In genomic region chr7:22443370-22444180, GRCh38 we compare ENCODE assay signal across 1 cellular context.
TF ChIP-seq lines count a peak whose summit lies in the region.

No MANE protein-coding gene starts in this region.

TF ChIP-seq in K562, 482 proteins besides CTCF, POLR2A, EP300 and RAD21 (continued from another document and continues in another):
- TF ChIP-seq, protein P1, sequence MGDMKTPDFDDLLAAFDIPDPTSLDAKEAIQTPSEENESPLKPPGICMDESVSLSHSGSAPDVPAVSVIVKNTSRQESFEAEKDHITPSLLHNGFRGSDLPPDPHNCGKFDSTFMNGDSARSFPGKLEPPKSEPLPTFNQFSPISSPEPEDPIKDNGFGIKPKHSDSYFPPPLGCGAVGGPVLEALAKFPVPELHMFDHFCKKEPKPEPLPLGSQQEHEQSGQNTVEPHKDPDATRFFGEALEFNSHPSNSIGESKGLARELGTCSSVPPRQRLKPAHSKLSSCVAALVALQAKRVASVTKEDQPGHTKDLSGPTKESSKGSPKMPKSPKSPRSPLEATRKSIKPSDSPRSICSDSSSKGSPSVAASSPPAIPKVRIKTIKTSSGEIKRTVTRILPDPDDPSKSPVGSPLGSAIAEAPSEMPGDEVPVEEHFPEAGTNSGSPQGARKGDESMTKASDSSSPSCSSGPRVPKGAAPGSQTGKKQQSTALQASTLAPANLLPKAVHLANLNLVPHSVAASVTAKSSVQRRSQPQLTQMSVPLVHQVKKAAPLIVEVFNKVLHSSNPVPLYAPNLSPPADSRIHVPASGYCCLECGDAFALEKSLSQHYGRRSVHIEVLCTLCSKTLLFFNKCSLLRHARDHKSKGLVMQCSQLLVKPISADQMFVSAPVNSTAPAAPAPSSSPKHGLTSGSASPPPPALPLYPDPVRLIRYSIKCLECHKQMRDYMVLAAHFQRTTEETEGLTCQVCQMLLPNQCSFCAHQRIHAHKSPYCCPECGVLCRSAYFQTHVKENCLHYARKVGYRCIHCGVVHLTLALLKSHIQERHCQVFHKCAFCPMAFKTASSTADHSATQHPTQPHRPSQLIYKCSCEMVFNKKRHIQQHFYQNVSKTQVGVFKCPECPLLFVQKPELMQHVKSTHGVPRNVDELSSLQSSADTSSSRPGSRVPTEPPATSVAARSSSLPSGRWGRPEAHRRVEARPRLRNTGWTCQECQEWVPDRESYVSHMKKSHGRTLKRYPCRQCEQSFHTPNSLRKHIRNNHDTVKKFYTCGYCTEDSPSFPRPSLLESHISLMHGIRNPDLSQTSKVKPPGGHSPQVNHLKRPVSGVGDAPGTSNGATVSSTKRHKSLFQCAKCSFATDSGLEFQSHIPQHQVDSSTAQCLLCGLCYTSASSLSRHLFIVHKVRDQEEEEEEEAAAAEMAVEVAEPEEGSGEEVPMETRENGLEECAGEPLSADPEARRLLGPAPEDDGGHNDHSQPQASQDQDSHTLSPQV (IDR thresholded peaks at IDR 0.05), result peak; percentile 87
- no peak for TF ChIP-seq CBX5 (IDR thresholded peaks at IDR 0.05; ENCODE audit: borderline replicate concordance, low read depth)
- peak; percentile 23; the same call in 1 of the 2 replicates for TF ChIP-seq HDAC2 (IDR thresholded peaks at IDR 0.05)
- no peak for TF ChIP-seq CREB1 (IDR thresholded peaks at IDR 0.05)
- no peak for TF ChIP-seq CREB1 (CRISPR knock-in tag; IDR thresholded peaks at IDR 0.05)
- TF ChIP-seq GABPA (tag; conservative IDR thresholded peaks at IDR 0.05; ENCODE audit: low read depth), result peak; percentile 67
- TF ChIP-seq ZNF175 (CRISPR knock-in tag; IDR thresholded peaks at IDR 0.05; ENCODE audit: low read depth), result peak; percentile 62; the same call in 1 of the 2 replicates
- no peak for TF ChIP-seq ZNF121 (CRISPR knock-in tag; conservative IDR thresholded peaks at IDR 0.05)
- TF ChIP-seq, protein P2, sequence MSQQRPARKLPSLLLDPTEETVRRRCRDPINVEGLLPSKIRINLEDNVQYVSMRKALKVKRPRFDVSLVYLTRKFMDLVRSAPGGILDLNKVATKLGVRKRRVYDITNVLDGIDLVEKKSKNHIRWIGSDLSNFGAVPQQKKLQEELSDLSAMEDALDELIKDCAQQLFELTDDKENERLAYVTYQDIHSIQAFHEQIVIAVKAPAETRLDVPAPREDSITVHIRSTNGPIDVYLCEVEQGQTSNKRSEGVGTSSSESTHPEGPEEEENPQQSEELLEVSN (IDR thresholded peaks at IDR 0.05; ENCODE audit: borderline replicate concordance in 1 of 2, extremely low read depth in 1 of 2, insufficient read depth in 1 of 2, insufficient read length in 1 of 2, low read depth in 1 of 2, low read length in 1 of 2, poor library complexity in 1 of 2, severe bottlenecking in 1 of 2), result peak; percentile 17 to 63
- 0 out of 2 replicates have a peak, but pooled peaks have one; percentile 35 for TF ChIP-seq ZKSCAN8 (CRISPR knock-in tag; IDR thresholded peaks at IDR 0.05)
- TF ChIP-seq ZNF311 (CRISPR knock-in tag; IDR thresholded peaks at IDR 0.05), result peak; percentile 21; the same call in 1 of the 2 replicates
- peak; percentile 56 for TF ChIP-seq CBFA2T3 (IDR thresholded peaks at IDR 0.05)
- no peak for TF ChIP-seq MBD1 (CRISPR knock-in tag; IDR thresholded peaks at IDR 0.05)
- TF ChIP-seq BHLHE40 (IDR thresholded peaks at IDR 0.05; ENCODE audit: low read length), result peak; percentile 85
- no peak for TF ChIP-seq ID3 (CRISPR knock-in tag; IDR thresholded peaks at IDR 0.05)
- TF ChIP-seq ID3 (tag; IDR thresholded peaks at IDR 0.05), result peak; percentile 84; the same call in 1 of the 2 replicates
- peak in 1 of 2 experiments; percentile 75; a peak in 1 of 4 replicates for TF ChIP-seq MLLT1 (IDR thresholded peaks at IDR 0.05)
- peak; percentile 92 for TF ChIP-seq L3MBTL2 (IDR thresholded peaks at IDR 0.05)
- peak; percentile 61 for TF ChIP-seq ETV1 (tag; conservative IDR thresholded peaks at IDR 0.05; ENCODE audit: low read depth)
- no peak for TF ChIP-seq ZBTB8A (IDR thresholded peaks at IDR 0.05; ENCODE audit: partially characterized antibody)
- TF ChIP-seq, protein P3, sequence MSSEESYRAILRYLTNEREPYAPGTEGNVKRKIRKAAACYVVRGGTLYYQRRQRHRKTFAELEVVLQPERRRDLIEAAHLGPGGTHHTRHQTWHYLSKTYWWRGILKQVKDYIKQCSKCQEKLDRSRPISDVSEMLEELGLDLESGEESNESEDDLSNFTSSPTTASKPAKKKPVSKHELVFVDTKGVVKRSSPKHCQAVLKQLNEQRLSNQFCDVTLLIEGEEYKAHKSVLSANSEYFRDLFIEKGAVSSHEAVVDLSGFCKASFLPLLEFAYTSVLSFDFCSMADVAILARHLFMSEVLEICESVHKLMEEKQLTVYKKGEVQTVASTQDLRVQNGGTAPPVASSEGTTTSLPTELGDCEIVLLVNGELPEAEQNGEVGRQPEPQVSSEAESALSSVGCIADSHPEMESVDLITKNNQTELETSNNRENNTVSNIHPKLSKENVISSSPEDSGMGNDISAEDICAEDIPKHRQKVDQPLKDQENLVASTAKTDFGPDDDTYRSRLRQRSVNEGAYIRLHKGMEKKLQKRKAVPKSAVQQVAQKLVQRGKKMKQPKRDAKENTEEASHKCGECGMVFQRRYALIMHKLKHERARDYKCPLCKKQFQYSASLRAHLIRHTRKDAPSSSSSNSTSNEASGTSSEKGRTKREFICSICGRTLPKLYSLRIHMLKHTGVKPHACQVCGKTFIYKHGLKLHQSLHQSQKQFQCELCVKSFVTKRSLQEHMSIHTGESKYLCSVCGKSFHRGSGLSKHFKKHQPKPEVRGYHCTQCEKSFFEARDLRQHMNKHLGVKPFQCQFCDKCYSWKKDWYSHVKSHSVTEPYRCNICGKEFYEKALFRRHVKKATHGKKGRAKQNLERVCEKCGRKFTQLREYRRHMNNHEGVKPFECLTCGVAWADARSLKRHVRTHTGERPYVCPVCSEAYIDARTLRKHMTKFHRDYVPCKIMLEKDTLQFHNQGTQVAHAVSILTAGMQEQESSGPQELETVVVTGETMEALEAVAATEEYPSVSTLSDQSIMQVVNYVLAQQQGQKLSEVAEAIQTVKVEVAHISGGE (CRISPR knock-in tag; IDR thresholded peaks at IDR 0.05), result no peak
- TF ChIP-seq FOXK2 (conservative IDR thresholded peaks at IDR 0.05 in 1 of 2, IDR thresholded peaks at IDR 0.05 in 1 of 2; ENCODE audit: low read depth in 2 of 2), result 0 out of 4 replicates have a peak, but pooled peaks have one; percentile 26 to 37
- TF ChIP-seq, protein P4, sequence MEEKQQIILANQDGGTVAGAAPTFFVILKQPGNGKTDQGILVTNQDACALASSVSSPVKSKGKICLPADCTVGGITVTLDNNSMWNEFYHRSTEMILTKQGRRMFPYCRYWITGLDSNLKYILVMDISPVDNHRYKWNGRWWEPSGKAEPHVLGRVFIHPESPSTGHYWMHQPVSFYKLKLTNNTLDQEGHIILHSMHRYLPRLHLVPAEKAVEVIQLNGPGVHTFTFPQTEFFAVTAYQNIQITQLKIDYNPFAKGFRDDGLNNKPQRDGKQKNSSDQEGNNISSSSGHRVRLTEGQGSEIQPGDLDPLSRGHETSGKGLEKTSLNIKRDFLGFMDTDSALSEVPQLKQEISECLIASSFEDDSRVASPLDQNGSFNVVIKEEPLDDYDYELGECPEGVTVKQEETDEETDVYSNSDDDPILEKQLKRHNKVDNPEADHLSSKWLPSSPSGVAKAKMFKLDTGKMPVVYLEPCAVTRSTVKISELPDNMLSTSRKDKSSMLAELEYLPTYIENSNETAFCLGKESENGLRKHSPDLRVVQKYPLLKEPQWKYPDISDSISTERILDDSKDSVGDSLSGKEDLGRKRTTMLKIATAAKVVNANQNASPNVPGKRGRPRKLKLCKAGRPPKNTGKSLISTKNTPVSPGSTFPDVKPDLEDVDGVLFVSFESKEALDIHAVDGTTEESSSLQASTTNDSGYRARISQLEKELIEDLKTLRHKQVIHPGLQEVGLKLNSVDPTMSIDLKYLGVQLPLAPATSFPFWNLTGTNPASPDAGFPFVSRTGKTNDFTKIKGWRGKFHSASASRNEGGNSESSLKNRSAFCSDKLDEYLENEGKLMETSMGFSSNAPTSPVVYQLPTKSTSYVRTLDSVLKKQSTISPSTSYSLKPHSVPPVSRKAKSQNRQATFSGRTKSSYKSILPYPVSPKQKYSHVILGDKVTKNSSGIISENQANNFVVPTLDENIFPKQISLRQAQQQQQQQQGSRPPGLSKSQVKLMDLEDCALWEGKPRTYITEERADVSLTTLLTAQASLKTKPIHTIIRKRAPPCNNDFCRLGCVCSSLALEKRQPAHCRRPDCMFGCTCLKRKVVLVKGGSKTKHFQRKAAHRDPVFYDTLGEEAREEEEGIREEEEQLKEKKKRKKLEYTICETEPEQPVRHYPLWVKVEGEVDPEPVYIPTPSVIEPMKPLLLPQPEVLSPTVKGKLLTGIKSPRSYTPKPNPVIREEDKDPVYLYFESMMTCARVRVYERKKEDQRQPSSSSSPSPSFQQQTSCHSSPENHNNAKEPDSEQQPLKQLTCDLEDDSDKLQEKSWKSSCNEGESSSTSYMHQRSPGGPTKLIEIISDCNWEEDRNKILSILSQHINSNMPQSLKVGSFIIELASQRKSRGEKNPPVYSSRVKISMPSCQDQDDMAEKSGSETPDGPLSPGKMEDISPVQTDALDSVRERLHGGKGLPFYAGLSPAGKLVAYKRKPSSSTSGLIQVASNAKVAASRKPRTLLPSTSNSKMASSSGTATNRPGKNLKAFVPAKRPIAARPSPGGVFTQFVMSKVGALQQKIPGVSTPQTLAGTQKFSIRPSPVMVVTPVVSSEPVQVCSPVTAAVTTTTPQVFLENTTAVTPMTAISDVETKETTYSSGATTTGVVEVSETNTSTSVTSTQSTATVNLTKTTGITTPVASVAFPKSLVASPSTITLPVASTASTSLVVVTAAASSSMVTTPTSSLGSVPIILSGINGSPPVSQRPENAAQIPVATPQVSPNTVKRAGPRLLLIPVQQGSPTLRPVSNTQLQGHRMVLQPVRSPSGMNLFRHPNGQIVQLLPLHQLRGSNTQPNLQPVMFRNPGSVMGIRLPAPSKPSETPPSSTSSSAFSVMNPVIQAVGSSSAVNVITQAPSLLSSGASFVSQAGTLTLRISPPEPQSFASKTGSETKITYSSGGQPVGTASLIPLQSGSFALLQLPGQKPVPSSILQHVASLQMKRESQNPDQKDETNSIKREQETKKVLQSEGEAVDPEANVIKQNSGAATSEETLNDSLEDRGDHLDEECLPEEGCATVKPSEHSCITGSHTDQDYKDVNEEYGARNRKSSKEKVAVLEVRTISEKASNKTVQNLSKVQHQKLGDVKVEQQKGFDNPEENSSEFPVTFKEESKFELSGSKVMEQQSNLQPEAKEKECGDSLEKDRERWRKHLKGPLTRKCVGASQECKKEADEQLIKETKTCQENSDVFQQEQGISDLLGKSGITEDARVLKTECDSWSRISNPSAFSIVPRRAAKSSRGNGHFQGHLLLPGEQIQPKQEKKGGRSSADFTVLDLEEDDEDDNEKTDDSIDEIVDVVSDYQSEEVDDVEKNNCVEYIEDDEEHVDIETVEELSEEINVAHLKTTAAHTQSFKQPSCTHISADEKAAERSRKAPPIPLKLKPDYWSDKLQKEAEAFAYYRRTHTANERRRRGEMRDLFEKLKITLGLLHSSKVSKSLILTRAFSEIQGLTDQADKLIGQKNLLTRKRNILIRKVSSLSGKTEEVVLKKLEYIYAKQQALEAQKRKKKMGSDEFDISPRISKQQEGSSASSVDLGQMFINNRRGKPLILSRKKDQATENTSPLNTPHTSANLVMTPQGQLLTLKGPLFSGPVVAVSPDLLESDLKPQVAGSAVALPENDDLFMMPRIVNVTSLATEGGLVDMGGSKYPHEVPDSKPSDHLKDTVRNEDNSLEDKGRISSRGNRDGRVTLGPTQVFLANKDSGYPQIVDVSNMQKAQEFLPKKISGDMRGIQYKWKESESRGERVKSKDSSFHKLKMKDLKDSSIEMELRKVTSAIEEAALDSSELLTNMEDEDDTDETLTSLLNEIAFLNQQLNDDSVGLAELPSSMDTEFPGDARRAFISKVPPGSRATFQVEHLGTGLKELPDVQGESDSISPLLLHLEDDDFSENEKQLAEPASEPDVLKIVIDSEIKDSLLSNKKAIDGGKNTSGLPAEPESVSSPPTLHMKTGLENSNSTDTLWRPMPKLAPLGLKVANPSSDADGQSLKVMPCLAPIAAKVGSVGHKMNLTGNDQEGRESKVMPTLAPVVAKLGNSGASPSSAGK (IDR thresholded peaks at IDR 0.05), result peak; percentile 84
- TF ChIP-seq NR2C2 (CRISPR knock-in tag; IDR thresholded peaks at IDR 0.05), result no peak
- TF ChIP-seq NR2C2 (tag; IDR thresholded peaks at IDR 0.05), result no peak; the same call in 1 of the 2 replicates
- no peak for TF ChIP-seq ESRRB (CRISPR knock-in tag; IDR thresholded peaks at IDR 0.05; ENCODE audit: borderline replicate concordance)
- no peak for TF ChIP-seq CAMTA2 (CRISPR knock-in tag; conservative IDR thresholded peaks at IDR 0.05)
- TF ChIP-seq JUND (IDR thresholded peaks at IDR 0.05; ENCODE audit: borderline replicate concordance, low read depth, low read length), result peak; percentile 32; the same call in 1 of the 2 replicates
- peak; percentile 58; the same call in 1 of the 3 replicates for TF ChIP-seq JUND (tag; IDR thresholded peaks at IDR 0.05; ENCODE audit: borderline replicate concordance, low read depth, low read length)
- TF ChIP-seq NRF1 (conservative IDR thresholded peaks at IDR 0.05 in 1 of 2, IDR thresholded peaks at IDR 0.05 in 1 of 2), result peak in 1 of 2 experiments; percentile 13; a peak in 1 of 4 replicates
- no peak for TF ChIP-seq ZNF695 (CRISPR knock-in tag; IDR thresholded peaks at IDR 0.05)
- TF ChIP-seq STAT5A (IDR thresholded peaks at IDR 0.05; ENCODE audit: borderline replicate concordance, low read length), result peak; percentile 23; the same call in 1 of the 2 replicates
- no peak for TF ChIP-seq ZEB2 (IDR thresholded peaks at IDR 0.05)
- no peak for TF ChIP-seq NFATC3 (IDR thresholded peaks at IDR 0.05)
- TF ChIP-seq RCOR1 (IDR thresholded peaks at IDR 0.05; ENCODE audit: borderline replicate concordance in 1 of 2, low read depth in 2 of 2, low read length in 2 of 2), result peak in 1 of 2 experiments; percentile 72; a peak in 1 of 4 replicates
